Comparison of ENCODE assay signal across 1 cellular context in the genomic region with DNA sequence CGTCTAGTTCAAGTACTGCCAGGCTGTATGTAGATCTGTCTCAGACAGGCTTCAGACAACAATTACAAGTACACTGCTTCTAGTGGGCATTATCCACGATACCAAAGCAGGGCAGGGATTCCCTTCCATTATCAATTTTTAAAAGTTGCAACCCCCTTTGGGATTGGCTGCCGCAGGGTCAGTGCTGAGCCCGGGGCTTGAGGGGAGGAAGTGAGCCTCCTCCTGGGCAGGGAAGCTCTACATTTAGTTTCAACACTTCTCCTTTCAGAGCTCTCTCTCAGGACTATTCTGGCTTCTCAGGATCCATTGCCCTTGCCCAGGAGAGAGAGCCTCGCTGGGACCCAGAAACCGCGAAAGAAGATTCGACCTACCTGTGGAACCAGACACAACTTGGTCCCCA.
TF ChIP-seq lines count a peak whose summit lies in the region.

No MANE protein-coding gene starts in this region.

TF ChIP-seq in endothelial cell of umbilical vein, 7 proteins besides CTCF, POLR2A, EP300 and RAD21:
- TF ChIP-seq POLR2AphosphoS5 (IDR thresholded peaks at IDR 0.05; ENCODE audit: insufficient read depth, low read depth, low read length): peak; percentile 6
- TF ChIP-seq, protein P1, sequence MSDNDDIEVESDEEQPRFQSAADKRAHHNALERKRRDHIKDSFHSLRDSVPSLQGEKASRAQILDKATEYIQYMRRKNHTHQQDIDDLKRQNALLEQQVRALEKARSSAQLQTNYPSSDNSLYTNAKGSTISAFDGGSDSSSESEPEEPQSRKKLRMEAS (IDR thresholded peaks at IDR 0.05; ENCODE audit: insufficient read depth, insufficient read length): no peak
